11 cellular contexts compared by ENCODE assay signal in genomic region chr16:15946257-15947044, GRCh38. TPM values are rescaled to one million over a fixed set of nuclear protein-coding genes. Genes with fewer than 3 reads are reported as not detected.
A peak's percentile ranks its signal among the peaks of the same experiment; 100 is the strongest.
DNase-seq lines count a peak whose midpoint lies in the region; ATAC-seq and TF ChIP-seq lines count a peak whose summit lies in the region.
"Had no signal": no experiment of that assay in that cellular context is flagged by ENCODE, and none has a peak within 500 bp of the region (broad histone marks: within the 10 kb centered on the region; RNA-seq: fewer than 3 reads in every experiment).

No MANE protein-coding gene starts in this region.

- ATAC-seq in SK-N-SH treated with all-trans-retinoic acid at 6 μM for 48 hours (no peak), Panc1 (peak; percentile 50), GM18867 (IDR thresholded peaks at IDR 0.05; ENCODE audit: unreplicated experiment) (no peak)
- ATAC-seq in stimulated activated memory B cell treated with anti-CD40 and anti-IgM and Interleukin-4, amounts not matched to agents 10 μg/mL and 1 μg/mL and 100 μg/mL, for 72 hours: no peak

- H3K27me3 ChIP-seq in SK-N-SH (ENCODE audit: insufficient read depth) (no peaks in the 10 kb centered on the region), Panc1 (ENCODE audit: control insufficient read depth, insufficient read depth, low read length) (no peaks in the 10 kb centered on the region), esophagus squamous epithelium (peaks cover 0 to 12% (median 0%) of the 10 kb centered on the region in 4 donors)
- H3K27me3 ChIP-seq: BLaER1 had no signal

- TF ChIP-seq CTCF in SK-N-SH (IDR thresholded peaks at IDR 0.05): no peak
- TF ChIP-seq CTCF in Panc1 (IDR thresholded peaks at IDR 0.05): no peak
- peak in 3 of 6 experiments; percentile 30 to 61 (median 35) for TF ChIP-seq CTCF in esophagus squamous epithelium (IDR thresholded peaks at IDR 0.05)

- 69% methylated on average over 10 of the region's 10 CpGs for WGBS in SK-N-SH (ENCODE audit: low lambda C conversion rate)
- 29 to 33% methylated on average over 9 to 10 of the region's 10 CpGs for whole genome bisulfite sequencing in esophagus squamous epithelium, 2 donors

- H4K20me1 ChIP-seq in SK-N-SH (ENCODE audit: insufficient read depth): peaks cover 5% of the 10 kb centered on the region; the same call in 1 of the 2 replicates

- H3K9me3 Mint-ChIP-seq in stimulated activated memory B cell treated with anti-CD40 and anti-IgM and Interleukin-4, amounts not matched to agents 10 μg/mL and 1 μg/mL and 100 μg/mL, for 72 hours: no peaks in the 10 kb centered on the region
- H3K9me3 Mint-ChIP-seq: activated B cell treated with CpG ODN at 0.5 μM for 24 hours had no signal

- H3K4me1 ChIP-seq in SK-N-SH (ENCODE audit: control insufficient read depth in 1 of 2, insufficient read depth in 2 of 2, low read depth in 1 of 2, low read length in 1 of 2) (peaks cover 5 to 13% of the 10 kb centered on the region in 2 experiments; a peak in 2 of 4 replicates), Panc1 (ENCODE audit: control insufficient read depth, insufficient read depth, low read length) (peaks cover 45% of the 10 kb centered on the region), esophagus squamous epithelium (peaks cover 6 to 50% (median 18%) of the 10 kb centered on the region in 3 donors)

- no peak for TF ChIP-seq EP300 in SK-N-SH (IDR thresholded peaks at IDR 0.05; ENCODE audit: borderline replicate concordance in 1 of 2, low read depth in 1 of 2, low read length in 1 of 2)

- no TSS peak for BruUV-seq in Panc1 (replicated peaks; lab: Mats Ljungman, UMichigan)

- no peaks in the 10 kb centered on the region for H3K36me3 ChIP-seq in SK-N-SH (replicated peaks in 1 of 2; ENCODE audit: control insufficient read depth in 1 of 2, insufficient read depth in 2 of 2, low read length in 1 of 2)
- H3K36me3 ChIP-seq in Panc1 (ENCODE audit: control insufficient read depth, insufficient read depth, low read length): no peaks in the 10 kb centered on the region; the same call in 1 of the 2 replicates
- no peaks in the 10 kb centered on the region for H3K36me3 ChIP-seq in esophagus squamous epithelium
- H3K36me3 ChIP-seq: BLaER1 had no signal

- H3K9me3 ChIP-seq in SK-N-SH (no peaks in the 10 kb centered on the region), Panc1 (ENCODE audit: control insufficient read depth, insufficient read depth, low read depth, low read length) (no peaks in the 10 kb centered on the region), esophagus squamous epithelium (no peaks in the 10 kb centered on the region)
- H3K9me3 ChIP-seq: BLaER1 had no signal

- no peak overlapping the region for H3K9ac ChIP-seq in SK-N-SH
- H3K9ac ChIP-seq: BLaER1 had no signal

- in situ Hi-C loops in Panc1 (cut with HindIII; ENCODE audit: low pct_unique_long_range_greater_than_20kb, low sequenced_read_pairs): no loop called here

- CTCF ChIA-PET in SK-N-SH (lab: Yijun Ruan, JAX) (no interaction called here), Panc1 (lab: Charles Lee) (interaction anchor here (1.2 kb wide), 1 partner anchor 72 kb away, joined by 3 read pairs; no protein-coding TSS in a partner anchor)

- intact Hi-C loops in Panc1 (cut with micrococcal nuclease; ENCODE audit: unreplicated experiment): no loop called here
- intact Hi-C loops in esophagus squamous epithelium (cut with DNase I): loop anchor here (10.0 kb wide), 1 partner anchor 62 kb away; the partner anchor contains the start of gene CEP20

- H3K4me3 ChIP-seq in SK-N-SH (ENCODE audit: low read depth in 2 of 2, low read length in 1 of 2): no peak overlapping the region
- peak overlapping the region in 1 of 2 experiments; percentile 24; a peak in 2 of 4 replicates for H3K4me3 ChIP-seq in Panc1 (ENCODE audit: low read depth in 2 of 2, low read length in 2 of 2)
- H3K4me3 ChIP-seq in esophagus squamous epithelium: no peak overlapping the region
- H3K4me3 ChIP-seq: BLaER1 had no signal

- peaks cover 18% of the 10 kb centered on the region for H3K79me2 ChIP-seq in SK-N-SH (ENCODE audit: insufficient read depth)

- H2AFZ ChIP-seq in SK-N-SH (ENCODE audit: low read depth): peak overlapping the region; percentile 68

- DNase-seq in SK-N-SH: no peak
- peak; percentile 81 for DNase-seq in Panc1 (ENCODE audit: low read depth, low spot score)
- DNase-seq in esophagus squamous epithelium (lab: John Stamatoyannopoulos, UW): no peak
- DNase-seq in GM19238 (ENCODE audit: insufficient read length, low spot score): no peak
- DNase-seq in hippocampal formation (lab: John Stamatoyannopoulos, UW): no peak
- DNase-seq: activated B cell treated with CpG ODN at 0.5 μM for 24 hours, NCI-H510A had no signal

- H3K4me3 Mint-ChIP-seq in stimulated activated memory B cell treated with anti-CD40 and anti-IgM and Interleukin-4, amounts not matched to agents 10 μg/mL and 1 μg/mL and 100 μg/mL, for 72 hours: no peak overlapping the region
- H3K4me3 Mint-ChIP-seq: activated B cell treated with CpG ODN at 0.5 μM for 24 hours had no signal

- H3K9me2 ChIP-seq in SK-N-SH: no peaks in the 10 kb centered on the region

- H3K27me3 Mint-ChIP-seq in stimulated activated memory B cell treated with anti-CD40 and anti-IgM and Interleukin-4, amounts not matched to agents 10 μg/mL and 1 μg/mL and 100 μg/mL, for 72 hours: no peaks in the 10 kb centered on the region
- H3K27me3 Mint-ChIP-seq: activated B cell treated with CpG ODN at 0.5 μM for 24 hours had no signal

- no peaks in the 10 kb centered on the region for H3K36me3 Mint-ChIP-seq in stimulated activated memory B cell treated with anti-CD40 and anti-IgM and Interleukin-4, amounts not matched to agents 10 μg/mL and 1 μg/mL and 100 μg/mL, for 72 hours

- H3K27ac Mint-ChIP-seq in stimulated activated memory B cell treated with anti-CD40 and anti-IgM and Interleukin-4, amounts not matched to agents 10 μg/mL and 1 μg/mL and 100 μg/mL, for 72 hours: peak overlapping the region; percentile 14
- H3K27ac Mint-ChIP-seq: activated B cell treated with CpG ODN at 0.5 μM for 24 hours had no signal

- H3F3A ChIP-seq in SK-N-SH (replicated peaks; ENCODE audit: insufficient read depth): peaks cover 17% of the 10 kb centered on the region

- TF ChIP-seq RAD21 in SK-N-SH (IDR thresholded peaks at IDR 0.05; ENCODE audit: low read length): no peak

- H3K4me1 Mint-ChIP-seq in stimulated activated memory B cell treated with anti-CD40 and anti-IgM and Interleukin-4, amounts not matched to agents 10 μg/mL and 1 μg/mL and 100 μg/mL, for 72 hours: peaks cover 46% of the 10 kb centered on the region

- TF ChIP-seq POLR2A in esophagus squamous epithelium (IDR thresholded peaks at IDR 0.05): no peak

- POLR2A ChIA-PET in SK-N-SH (lab: Yijun Ruan, JAX): no interaction called here
- POLR2A ChIA-PET in Panc1 (lab: Charles Lee): interaction anchor here (0.7 to 0.9 kb wide), 2 partner anchors 14 to 58 kb away, joined by 4 to 7 read pairs; partner anchors contain the start of gene CEP20

- peak overlapping the region in 1 of 2 experiments; percentile 24; a peak in 1 of 4 replicates for H3K27ac ChIP-seq in SK-N-SH (ENCODE audit: low read depth in 2 of 2, low read length in 1 of 2)
- peak overlapping the region; percentile 96 for H3K27ac ChIP-seq in Panc1 (ENCODE audit: low read length)
- H3K27ac ChIP-seq in esophagus squamous epithelium: peak overlapping the region; percentile 53 to 77 (median 71)
- H3K27ac ChIP-seq: BLaER1 had no signal

- peak overlapping the region; percentile 46 for H3K4me2 ChIP-seq in SK-N-SH
- H3K4me2 ChIP-seq: BLaER1 had no signal

TF ChIP-seq in SK-N-SH, 30 proteins besides CTCF, POLR2A, EP300 and RAD21:
- TF ChIP-seq EZH2phosphoT487 (IDR thresholded peaks at IDR 0.05; ENCODE audit: borderline replicate concordance, low read depth): no peak

TF ChIP-seq in SK-N-SH treated with all-trans-retinoic acid at 6 μM for 48 hours, 23 proteins besides CTCF, POLR2A, EP300 and RAD21 (continues in another document):
- TF ChIP-seq CSRNP3 (CRISPR knock-in tag; IDR thresholded peaks at IDR 0.05) (no peak), GLIS3 (CRISPR knock-in tag; IDR thresholded peaks at IDR 0.05) (no peak), TCF4 (CRISPR knock-in tag; IDR thresholded peaks at IDR 0.05; ENCODE audit: borderline replicate concordance) (no peak), PPARA (CRISPR knock-in tag; IDR thresholded peaks at IDR 0.05; ENCODE audit: borderline replicate concordance) (no peak), SNAI2 (CRISPR knock-in tag; IDR thresholded peaks at IDR 0.05) (no peak), ZNF565 (CRISPR knock-in tag; conservative IDR thresholded peaks at IDR 0.05; ENCODE audit: low read depth) (no peak)

RNA-seq across cellular contexts. Expression of gene ABCC1, which starts 3.0 kb away (rescaled TPM):
- 17.7 and 23.7 TPM in 2 replicates for polyA plus RNA-seq in SK-N-SH (2012; rRNA removed)
- polyA plus RNA-seq in SK-N-SH (2012; cell fraction: cytosol; rRNA removed): 13.4 and 19.1 TPM in 2 replicates
- polyA plus RNA-seq in SK-N-SH (2012; cell fraction: nucleus; rRNA removed): 49.9 and 61.1 TPM in 2 replicates
- total RNA-seq in Panc1 (2021; ENCODE audit: unreplicated experiment): 296 TPM
- polyA plus RNA-seq in Panc1 (2012; ENCODE audit: insufficient read length): 397 TPM
- total RNA-seq in esophagus squamous epithelium: 10 to 100 TPM; 22.9 to 56.7 (median 46.9) TPM

RNA-seq across cellular contexts. Expression of gene CEP20, which starts 58.0 kb away (rescaled TPM):
- polyA plus RNA-seq in SK-N-SH (2012; rRNA removed): 14.8 and 19.5 TPM in 2 replicates
- 28.4 and 33.7 TPM in 2 replicates for polyA plus RNA-seq in SK-N-SH (2012; cell fraction: cytosol; rRNA removed)
- polyA plus RNA-seq in SK-N-SH (2012; cell fraction: nucleus; rRNA removed): 4.0 and 8.9 TPM in 2 replicates
- 94.3 TPM for total RNA-seq in Panc1 (2021; ENCODE audit: unreplicated experiment)
- polyA plus RNA-seq in Panc1 (2012; ENCODE audit: insufficient read length): 45.4 TPM
- 10 to 100 TPM; 36.1 to 74.3 (median 42.5) TPM for total RNA-seq in esophagus squamous epithelium
